Comparison of ENCODE assay signal across 9 cellular contexts in the genomic region with DNA sequence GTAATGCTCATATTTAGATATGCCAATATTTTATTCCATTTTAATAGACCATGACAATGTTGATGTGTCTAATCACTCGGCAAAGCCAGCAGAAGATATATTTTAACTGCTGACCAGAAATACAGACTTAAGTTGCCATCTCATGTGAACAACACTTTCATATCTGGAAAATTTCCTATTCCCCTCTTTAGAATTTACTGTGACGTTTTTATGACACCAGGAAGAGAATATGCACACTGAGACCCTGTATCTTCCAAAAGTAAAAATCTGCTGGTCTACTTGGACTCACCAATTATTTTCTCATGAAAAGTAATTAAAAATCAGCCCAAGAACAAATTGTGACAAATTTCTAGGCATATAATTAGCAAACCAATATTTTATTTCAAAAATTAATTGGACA. TPM values are rescaled to one million over a fixed set of nuclear protein-coding genes. Genes with fewer than 3 reads are reported as not detected.
DNase-seq lines count a peak whose midpoint lies in the region; ATAC-seq, FAIRE-seq and TF ChIP-seq lines count a peak whose summit lies in the region.
"Had no signal": no experiment of that assay in that cellular context is flagged by ENCODE, and none has a peak within 500 bp of the region (broad histone marks: within the 10 kb centered on the region; RNA-seq: fewer than 3 reads in every experiment).

No MANE protein-coding gene starts in this region.

- H3K23ac ChIP-seq in mesendoderm (ENCODE audit: low read length) = no peak overlapping the region

- H2BK120ac ChIP-seq in mesendoderm (ENCODE audit: low read depth, low read length) = no peak overlapping the region

- no peak for TF ChIP-seq EP300 in A549 (IDR thresholded peaks at IDR 0.05)

- TF ChIP-seq POLR2A in A549 (IDR thresholded peaks at IDR 0.05; ENCODE audit: low read length) = no peak

- no peak overlapping the region for H3K4ac ChIP-seq in mesendoderm (ENCODE audit: low read depth, low read length)

- peaks cover 45% of the 10 kb centered on the region for H3K79me2 ChIP-seq in mesendoderm (ENCODE audit: control insufficient read depth, insufficient read depth, low read length)

- H3K18ac ChIP-seq in mesendoderm (ENCODE audit: low read length) = no peak overlapping the region

- H2BK5ac ChIP-seq in mesendoderm (ENCODE audit: low read length) = no peak overlapping the region

- peak overlapping the region; percentile 75 for H3K4me3 ChIP-seq in A549
- H3K4me3 ChIP-seq in HL-60 (replicated peaks; ENCODE audit: insufficient read depth, low read length) = peak overlapping the region; percentile 85
- peak overlapping the region; percentile 93 for H3K4me3 ChIP-seq in brain microvascular endothelial cell (ENCODE audit: low read depth, low read length)
- H3K4me3 ChIP-seq in mesendoderm (ENCODE audit: low read length) = peak overlapping the region; percentile 16

- no peaks in the 10 kb centered on the region for H3K9me3 ChIP-seq in A549

- H3K36me3 ChIP-seq in brain microvascular endothelial cell (replicated peaks) (no peaks in the 10 kb centered on the region), mesendoderm (ENCODE audit: control insufficient read depth, insufficient read depth, low read length) (no peaks in the 10 kb centered on the region)

- POLR2A ChIA-PET in A549 (lab: Yijun Ruan, JAX) = no interaction called here

- no peak overlapping the region for H3K27ac ChIP-seq in A549
- H3K27ac ChIP-seq in HL-60 (replicated peaks) = peak overlapping the region; percentile 91
- no peak overlapping the region for H3K27ac ChIP-seq in brain microvascular endothelial cell
- H3K27ac ChIP-seq in mesendoderm (ENCODE audit: low read depth, low read length) = no peak overlapping the region

- H4K8ac ChIP-seq in mesendoderm (ENCODE audit: low read depth, low read length) = no peak overlapping the region

- H3K4me1 ChIP-seq in A549 (peaks cover 14% of the 10 kb centered on the region; the same call in 2 of the 3 replicates), mesendoderm (ENCODE audit: control insufficient read depth, low read depth, low read length) (peaks cover 6% of the 10 kb centered on the region)

- TF ChIP-seq RAD21 in A549 (conservative IDR thresholded peaks at IDR 0.05 in 1 of 2, IDR thresholded peaks at IDR 0.05 in 1 of 2) = no peak

- ATAC-seq in A549 (no peak), HG02840 (IDR thresholded peaks at IDR 0.05; ENCODE audit: low FRiP score, unreplicated experiment) (no peak)

- DNase-seq in A549 (ENCODE audit: low read depth in 1 of 2, low spot score in 1 of 2) = no peak
- no peak for DNase-seq in HL-60 (ENCODE audit: low read depth in 1 of 2, low spot score in 1 of 2)
- no peak for DNase-seq in brain microvascular endothelial cell
- DNase-seq in mesendoderm = no peak
- DNase-seq in A172 (ENCODE audit: low spot score) = no peak
- no peak for DNase-seq in medulla oblongata (ENCODE audit: extremely low spot score)
- no peak for DNase-seq in NCI-H2107 (lab: John Stamatoyannopoulos, UW)

- no peak overlapping the region for H4K5ac ChIP-seq in mesendoderm (ENCODE audit: low read length)

- peaks cover 3% of the 10 kb centered on the region for H3K79me1 ChIP-seq in mesendoderm (ENCODE audit: low read length)

- no peak overlapping the region for H2BK15ac ChIP-seq in mesendoderm (replicated peaks; ENCODE audit: low read depth)

- in situ Hi-C loops in brain microvascular endothelial cell (cut with HindIII; ENCODE audit: low pct_ligation_motif_present, low sequenced_read_pairs) = no loop called here

- H3K4me2 ChIP-seq in A549 = peak overlapping the region; percentile 96
- peak overlapping the region; percentile 57 for H3K4me2 ChIP-seq in mesendoderm (ENCODE audit: low read length)

- TF ChIP-seq CTCF in A549 (IDR thresholded peaks at IDR 0.05) (no peak), HL-60 (IDR thresholded peaks at IDR 0.05; ENCODE audit: insufficient read depth, low read length) (no peak), brain microvascular endothelial cell (IDR thresholded peaks at IDR 0.05; ENCODE audit: low read depth, low read length, missing control alignments) (no peak)

- no peak overlapping the region for H2AK5ac ChIP-seq in mesendoderm (ENCODE audit: low read length)

- H3K56ac ChIP-seq in mesendoderm (ENCODE audit: low read length) = peak overlapping the region; percentile 38

- H3K9ac ChIP-seq in mesendoderm (ENCODE audit: low read length) = peak overlapping the region; percentile 48

- CTCF ChIA-PET in A549 (lab: Yijun Ruan, JAX) = no interaction called here

- H3K27me3 ChIP-seq in HL-60 (ENCODE audit: insufficient read depth, poor library complexity, severe bottlenecking) (no peaks in the 10 kb centered on the region), brain microvascular endothelial cell (replicated peaks) (no peaks in the 10 kb centered on the region), mesendoderm (ENCODE audit: insufficient read depth, low read length, poor library complexity) (no peaks in the 10 kb centered on the region)

- 52% methylated on average over 2 of the region's 2 CpGs for WGBS in A549 (ENCODE audit: missing lambda C conversion rate)
- no CpG with 5 or more reads among the region's 2 CpGs for WGBS in mesendoderm (ENCODE audit: extremely low coverage, insufficient coverage, low lambda C conversion rate)

- no peak for FAIRE-seq in A549 (lab: Jason Lieb, UNC)

TF ChIP-seq in A549, 52 proteins besides CTCF, POLR2A, EP300 and RAD21:
- no peak for TF ChIP-seq CBX8 (IDR thresholded peaks at IDR 0.05)
- TF ChIP-seq RCOR1 (IDR thresholded peaks at IDR 0.05; ENCODE audit: low read depth, low read length) = no peak
- TF ChIP-seq RARB (CRISPR knock-in tag; IDR thresholded peaks at IDR 0.05) = no peak
- TF ChIP-seq TP53 (CRISPR knock-in tag; IDR thresholded peaks at IDR 0.05) = no peak
- no peak for TF ChIP-seq NR3C1 (IDR thresholded peaks at IDR 0.05)
- TF ChIP-seq FOSB (CRISPR knock-in tag; IDR thresholded peaks at IDR 0.05) = no peak
- TF ChIP-seq, protein P1, sequence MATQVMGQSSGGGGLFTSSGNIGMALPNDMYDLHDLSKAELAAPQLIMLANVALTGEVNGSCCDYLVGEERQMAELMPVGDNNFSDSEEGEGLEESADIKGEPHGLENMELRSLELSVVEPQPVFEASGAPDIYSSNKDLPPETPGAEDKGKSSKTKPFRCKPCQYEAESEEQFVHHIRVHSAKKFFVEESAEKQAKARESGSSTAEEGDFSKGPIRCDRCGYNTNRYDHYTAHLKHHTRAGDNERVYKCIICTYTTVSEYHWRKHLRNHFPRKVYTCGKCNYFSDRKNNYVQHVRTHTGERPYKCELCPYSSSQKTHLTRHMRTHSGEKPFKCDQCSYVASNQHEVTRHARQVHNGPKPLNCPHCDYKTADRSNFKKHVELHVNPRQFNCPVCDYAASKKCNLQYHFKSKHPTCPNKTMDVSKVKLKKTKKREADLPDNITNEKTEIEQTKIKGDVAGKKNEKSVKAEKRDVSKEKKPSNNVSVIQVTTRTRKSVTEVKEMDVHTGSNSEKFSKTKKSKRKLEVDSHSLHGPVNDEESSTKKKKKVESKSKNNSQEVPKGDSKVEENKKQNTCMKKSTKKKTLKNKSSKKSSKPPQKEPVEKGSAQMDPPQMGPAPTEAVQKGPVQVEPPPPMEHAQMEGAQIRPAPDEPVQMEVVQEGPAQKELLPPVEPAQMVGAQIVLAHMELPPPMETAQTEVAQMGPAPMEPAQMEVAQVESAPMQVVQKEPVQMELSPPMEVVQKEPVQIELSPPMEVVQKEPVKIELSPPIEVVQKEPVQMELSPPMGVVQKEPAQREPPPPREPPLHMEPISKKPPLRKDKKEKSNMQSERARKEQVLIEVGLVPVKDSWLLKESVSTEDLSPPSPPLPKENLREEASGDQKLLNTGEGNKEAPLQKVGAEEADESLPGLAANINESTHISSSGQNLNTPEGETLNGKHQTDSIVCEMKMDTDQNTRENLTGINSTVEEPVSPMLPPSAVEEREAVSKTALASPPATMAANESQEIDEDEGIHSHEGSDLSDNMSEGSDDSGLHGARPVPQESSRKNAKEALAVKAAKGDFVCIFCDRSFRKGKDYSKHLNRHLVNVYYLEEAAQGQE (IDR thresholded peaks at IDR 0.05) = no peak
- TF ChIP-seq CHD4 (IDR thresholded peaks at IDR 0.05; ENCODE audit: borderline replicate concordance) = no peak
- TF ChIP-seq HOXB13 (CRISPR knock-in tag; IDR thresholded peaks at IDR 0.05; ENCODE audit: low read depth) = no peak
- TF ChIP-seq RFX5 (IDR thresholded peaks at IDR 0.05) = no peak
- TF ChIP-seq ZFP36 (IDR thresholded peaks at IDR 0.05; ENCODE audit: borderline replicate concordance, partially characterized antibody) = no peak

RNA-seq across cellular contexts. Expression of gene PROSER1, which starts 2.1 kb away (rescaled TPM):
- polyA plus RNA-seq in A549 (2011; rRNA removed) (19.0 and 24.3 TPM in 2 replicates), A549 (2017; fragmentation: RNase III; extraction: RNeasy Plus Mini Kit Qiagen cat#74134 plus additional on column Dnase treatment) (9.9 to 10.5 TPM (median 10.2 TPM) in 3 replicates)
- polyA plus RNA-seq in A549 (2012; cell fraction: cytosol; rRNA removed) = 8.4 and 11.6 TPM in 2 replicates
- polyA plus RNA-seq in A549 (2012; cell fraction: nucleus; rRNA removed) = 11.8 and 15.3 TPM in 2 replicates
- 10.4 and 13.8 TPM in 2 replicates for polyA minus RNA-seq in A549 (2011; rRNA and poly(A)+ RNA removed)
- 75.1 TPM for polyA plus RNA-seq in mesendoderm (2013, experiment 1 of 2)
- 71.0 TPM for polyA plus RNA-seq in mesendoderm (2013, experiment 2 of 2)
- total RNA-seq in A172 (2014; rRNA removed; shearing (Covaris generic)) = 8.7 and 9.7 TPM in 2 replicates

RNA-seq across cellular contexts. Expression of gene NHLRC3, which starts 2.5 kb away (rescaled TPM):
- polyA plus RNA-seq in A549 (2011; rRNA removed) = 9.3 and 13.7 TPM in 2 replicates
- polyA plus RNA-seq in A549 (2012; cell fraction: cytosol; rRNA removed) = 2.7 and 3.0 TPM in 2 replicates
- polyA plus RNA-seq in A549 (2012; cell fraction: nucleus; rRNA removed) = 2.6 and 5.4 TPM in 2 replicates
- polyA plus RNA-seq in A549 (2017; fragmentation: RNase III; extraction: RNeasy Plus Mini Kit Qiagen cat#74134 plus additional on column Dnase treatment) = 5.9 to 8.2 TPM (median 7.3 TPM) in 3 replicates
- 6.2 and 7.4 TPM in 2 replicates for polyA minus RNA-seq in A549 (2011; rRNA and poly(A)+ RNA removed)
- 5.2 TPM for polyA plus RNA-seq in mesendoderm (2013, experiment 1 of 2)
- polyA plus RNA-seq in mesendoderm (2013, experiment 2 of 2) = 5.4 TPM
- total RNA-seq in A172 (2014; rRNA removed; shearing (Covaris generic)) = 15.8 and 19.8 TPM in 2 replicates

RNA-seq across cellular contexts. Expression of gene STOML3, which starts 45.2 kb away (rescaled TPM):
- polyA plus RNA-seq in A549 (2011; rRNA removed) = not detected in 2 replicates
- not detected in 2 replicates for polyA plus RNA-seq in A549 (2012; cell fraction: cytosol; rRNA removed)
- not detected in 2 replicates for polyA plus RNA-seq in A549 (2012; cell fraction: nucleus; rRNA removed)
- polyA plus RNA-seq in A549 (2017; fragmentation: RNase III; extraction: RNeasy Plus Mini Kit Qiagen cat#74134 plus additional on column Dnase treatment) = not detected in 3 replicates
- not detected in 2 replicates for polyA minus RNA-seq in A549 (2011; rRNA and poly(A)+ RNA removed)
- not detected for polyA plus RNA-seq in mesendoderm (2013, experiment 1 of 2)
- not detected for polyA plus RNA-seq in mesendoderm (2013, experiment 2 of 2)
- total RNA-seq in A172 (2014; rRNA removed; shearing (Covaris generic)) = not detected in 2 replicates
- total RNA-seq: LHCN-M2 had no signal

Comparison
In these comparisons a context has a peak if more than half of its experiments do, and no peak if none do; other contexts are left out.
1. H3K4me3 ChIP-seq: peak in every context shown above with its lines; median percentile 93 in brain microvascular endothelial cell; 85 in HL-60; 75 in A549; 16 in mesendoderm.